ENCODE assay signal across 30 cellular contexts in genomic region chr9:135617991-135618411, GRCh38. TPM values are rescaled to one million over a fixed set of nuclear protein-coding genes. Genes with fewer than 3 reads are reported as not detected.
"Had no signal": no experiment of that assay in that cellular context is flagged by ENCODE, and none has a peak within 500 bp of the region (broad histone marks: within the 10 kb centered on the region; RNA-seq: fewer than 3 reads in every experiment).

No MANE protein-coding gene starts in this region.

- H3K4me2 ChIP-seq: hepatocyte, neural progenitor cell had no signal

- H3K27ac ChIP-seq: heart right ventricle, hepatocyte, left ventricle myocardium inferior, neural progenitor cell, parathyroid adenoma, psoas muscle, spleen, suprapubic skin, thoracic aorta, tibial artery, uterus had no signal

- H3K27me3 ChIP-seq: neural progenitor cell, uterus had no signal

- H3K36me3 ChIP-seq: heart right ventricle, left ventricle myocardium inferior, neural progenitor cell, spleen, suprapubic skin, thoracic aorta, tibial artery, uterus had no signal

- H3K4me3 ChIP-seq: heart right ventricle, hepatocyte, left ventricle myocardium inferior, lung, neural progenitor cell, psoas muscle, spleen, suprapubic skin, thoracic aorta, tibial artery, uterus had no signal

- H3K79me2 ChIP-seq: hepatocyte, parathyroid adenoma had no signal

- DNase-seq: heart right ventricle; islet precursor cell; left ventricle myocardium inferior; mesendoderm; naive B cell; natural killer cell; nephron progenitor cell; psoas muscle; small intestine; spleen; stimulated activated CD4-positive, alpha-beta T cell treated with anti-CD3 and anti-CD28 coated beads, Interleukin-4, amount 100 ng/mL, for 24 hours; stimulated activated naive CD4-positive, alpha-beta T cell; trophoblast cell; uterus had no signal

- H3K9me3 ChIP-seq: heart right ventricle, left ventricle myocardium inferior, psoas muscle, spleen, suprapubic skin, thoracic aorta, tibial artery, uterus had no signal

- H2AFZ ChIP-seq: hepatocyte, neural progenitor cell, parathyroid adenoma had no signal

- ATAC-seq: heart right ventricle, natural killer cell, psoas muscle, sciatic nerve had no signal

- H3K4me1 ChIP-seq: heart right ventricle, left ventricle myocardium inferior, neural progenitor cell, parathyroid adenoma, psoas muscle, spleen, suprapubic skin, tibial artery, uterus had no signal

- H3K9ac ChIP-seq: neural progenitor cell, parathyroid adenoma had no signal

- FAIRE-seq: small intestine had no signal

RNA-seq across cellular contexts. Expression of gene GLT6D1, which starts 21.3 kb away (rescaled TPM):
- total RNA-seq: heart right ventricle, kidney epithelial cell, left ventricle myocardium inferior, lower leg skin, lung, mesothelial cell of epicardium, mononuclear cell, natural killer cell, omental fat pad, posterior vena cava, psoas muscle, sciatic nerve, spleen, subcutaneous adipose tissue, suprapubic skin, thoracic aorta, ureter, uterus had no signal
- polyA plus RNA-seq: heart right ventricle, hepatocyte, lung, psoas muscle, small intestine, spleen had no signal

RNA-seq across cellular contexts. Expression of gene LCN9, which starts 45.1 kb away (rescaled TPM):
- total RNA-seq: heart right ventricle, kidney epithelial cell, left ventricle myocardium inferior, lower leg skin, lung, mononuclear cell, natural killer cell, posterior vena cava, psoas muscle, sciatic nerve, spleen, subcutaneous adipose tissue, suprapubic skin, thoracic aorta, ureter, uterus had no signal
- polyA plus RNA-seq: heart right ventricle, lung, psoas muscle, small intestine, spleen had no signal

RNA-seq across cellular contexts. Expression of gene PAEP, which starts 56.4 kb away (rescaled TPM):
- total RNA-seq: heart right ventricle, hepatocyte, kidney epithelial cell, left ventricle myocardium inferior, mesothelial cell of epicardium, mononuclear cell, natural killer cell, omental fat pad, posterior vena cava, psoas muscle, sciatic nerve, spleen, subcutaneous adipose tissue, thoracic aorta, ureter, uterus had no signal
- polyA plus RNA-seq: heart right ventricle, hepatocyte, psoas muscle, small intestine, spleen had no signal
